In genomic region chr2:190927257-190927656, GRCh38 we compare ENCODE assay signal across 17 cellular contexts. TPM values are rescaled to one million over a fixed set of nuclear protein-coding genes. Genes with fewer than 3 reads are reported as not detected.
DNase-seq lines count a peak whose midpoint lies in the region; TF ChIP-seq lines count a peak whose summit lies in the region.
"Had no signal": no experiment of that assay in that cellular context is flagged by ENCODE, and none has a peak within 500 bp of the region (broad histone marks: within the 10 kb centered on the region; RNA-seq: fewer than 3 reads in every experiment).

No MANE protein-coding gene starts in this region.

- BruUV-seq in Calu3 (replicated peaks; lab: Mats Ljungman, UMichigan): no TSS peak

- H3K27me3 Mint-ChIP-seq in Calu3 (ENCODE audit: unreplicated experiment): no peaks in the 10 kb centered on the region
- H3K27me3 Mint-ChIP-seq in endothelial cell (ENCODE audit: unreplicated experiment): peaks cover 2% of the 10 kb centered on the region
- H3K27me3 Mint-ChIP-seq: stimulated activated memory B cell treated with anti-CD40 and anti-IgM and Interleukin-4, amounts not matched to agents 10 μg/mL and 1 μg/mL and 100 μg/mL, for 72 hours had no signal

- peak overlapping the region; percentile 23 for H3K27ac Mint-ChIP-seq in Calu3 (ENCODE audit: unreplicated experiment)
- H3K27ac Mint-ChIP-seq in endothelial cell (ENCODE audit: unreplicated experiment): peak overlapping the region; percentile 48
- H3K27ac Mint-ChIP-seq: stimulated activated memory B cell treated with anti-CD40 and anti-IgM and Interleukin-4, amounts not matched to agents 10 μg/mL and 1 μg/mL and 100 μg/mL, for 72 hours had no signal

- H3K4me3 ChIP-seq in SK-N-MC (no peak overlapping the region), osteoblast (ENCODE audit: insufficient read depth, low read length) (no peak overlapping the region)
- H3K4me3 ChIP-seq: BLaER1 had no signal

- no peaks in the 10 kb centered on the region for H3K27me3 ChIP-seq in osteoblast (ENCODE audit: insufficient read depth, low read length)
- H3K27me3 ChIP-seq: BLaER1 had no signal

- DNase-seq in Calu3 (peak; percentile 43), SK-N-MC (ENCODE audit: low read depth, low spot score) (no peak), endothelial cell (ENCODE audit: low spot score) (no peak), osteoblast (ENCODE audit: insufficient read length, low spot score, missing footprints) (peak; percentile 21), medulla oblongata (ENCODE audit: extremely low spot score) (no peak), nucleus accumbens (lab: John Stamatoyannopoulos, UW) (no peak), NCI-H1930 (lab: John Stamatoyannopoulos, UW) (no peak)
- DNase-seq in activated CD4-positive, alpha-beta T cell treated with anti-CD3 and anti-CD28 coated beads, Interleukin-2, amount 50 U/mL, for 1 hour: no peak
- DNase-seq: activated CD8-positive, alpha-beta memory T cell treated with anti-CD3 and anti-CD28 coated beads, Interleukin-2, amount 50 U/mL, for 48 hours; amygdala; hypothalamus; midbrain; SHP77; stimulated activated CD4-positive, alpha-beta T cell treated with anti-CD3 and anti-CD28 coated beads, Interleukin-2, amount 100 ng/mL, for 48 hours had no signal

- H3K27ac ChIP-seq in SK-N-MC (peak overlapping the region; percentile 81), osteoblast (ENCODE audit: low read depth, low read length) (peak overlapping the region; percentile 36)
- H3K27ac ChIP-seq: BLaER1, VCaP had no signal

- H3K36me3 ChIP-seq in SK-N-MC (ENCODE audit: insufficient read depth, low read length) (peaks cover 54% of the 10 kb centered on the region), osteoblast (ENCODE audit: insufficient read depth, low read length) (peaks cover 98% of the 10 kb centered on the region)

- H3K4me3 Mint-ChIP-seq in Calu3 (ENCODE audit: low read depth, unreplicated experiment) (no peak overlapping the region), endothelial cell (ENCODE audit: unreplicated experiment) (no peak overlapping the region)
- H3K4me3 Mint-ChIP-seq: stimulated activated memory B cell treated with anti-CD40 and anti-IgM and Interleukin-4, amounts not matched to agents 10 μg/mL and 1 μg/mL and 100 μg/mL, for 72 hours had no signal

- H4K20me1 ChIP-seq in osteoblast (ENCODE audit: insufficient read depth, low read length): peaks cover 16% of the 10 kb centered on the region
- H4K20me1 ChIP-seq: BLaER1 had no signal

- peaks cover 13% of the 10 kb centered on the region for H3K4me1 ChIP-seq in osteoblast (ENCODE audit: insufficient read depth, low read length)
- H3K4me1 ChIP-seq: BLaER1 had no signal

- CTCF ChIA-PET in Calu3 (lab: Charles Lee): interaction anchor here (0.9 kb wide), 1 partner anchor 14 kb away, joined by 3 read pairs; no protein-coding TSS in a partner anchor

- H3K9me3 ChIP-seq in SK-N-MC (ENCODE audit: low read depth, low read length) (no peaks in the 10 kb centered on the region; the same call in 1 of the 2 replicates), osteoblast (ENCODE audit: low read depth, low read length) (no peaks in the 10 kb centered on the region)
- H3K9me3 ChIP-seq: BLaER1 had no signal

- no peak overlapping the region for H3K4me2 ChIP-seq in osteoblast (ENCODE audit: insufficient read depth, low read length)
- H3K4me2 ChIP-seq: BLaER1 had no signal

- H3K79me2 ChIP-seq in osteoblast (ENCODE audit: insufficient read depth, low read length): peaks cover 18% of the 10 kb centered on the region

- no peak overlapping the region for H3K9ac ChIP-seq in SK-N-MC (ENCODE audit: insufficient read length)
- H3K9ac ChIP-seq: BLaER1 had no signal

- intact Hi-C loops in Calu3 (cut with micrococcal nuclease; ENCODE audit: unreplicated experiment): loop anchor here (2.0 kb wide), 1 partner anchor 44 kb away; no protein-coding TSS in a partner anchor

- H3K36me3 Mint-ChIP-seq in Calu3 (ENCODE audit: insufficient read depth, unreplicated experiment) (peaks cover 40% of the 10 kb centered on the region), endothelial cell (ENCODE audit: low read depth, unreplicated experiment) (peaks cover 23% of the 10 kb centered on the region)

- H2AFZ ChIP-seq in osteoblast (ENCODE audit: low read length): no peak overlapping the region

- no peaks in the 10 kb centered on the region for H3K9me3 Mint-ChIP-seq in Calu3 (ENCODE audit: low read depth, unreplicated experiment)
- H3K9me3 Mint-ChIP-seq in endothelial cell (ENCODE audit: unreplicated experiment): no peaks in the 10 kb centered on the region
- H3K9me3 Mint-ChIP-seq: stimulated activated memory B cell treated with anti-CD40 and anti-IgM and Interleukin-4, amounts not matched to agents 10 μg/mL and 1 μg/mL and 100 μg/mL, for 72 hours had no signal

- TF ChIP-seq CTCF in Calu3 (IDR thresholded peaks at IDR 0.05; ENCODE audit: unreplicated experiment) (no peak), endothelial cell (IDR thresholded peaks at IDR 0.05; ENCODE audit: unreplicated experiment) (no peak), osteoblast (IDR thresholded peaks at IDR 0.05; ENCODE audit: extremely low read depth, low read depth, low read length) (no peak)

- H3K4me1 Mint-ChIP-seq in Calu3 (ENCODE audit: low read depth, unreplicated experiment) (peaks cover 38% of the 10 kb centered on the region), endothelial cell (ENCODE audit: unreplicated experiment) (no peaks in the 10 kb centered on the region)
- H3K4me1 Mint-ChIP-seq: stimulated activated memory B cell treated with anti-CD40 and anti-IgM and Interleukin-4, amounts not matched to agents 10 μg/mL and 1 μg/mL and 100 μg/mL, for 72 hours had no signal

RNA-seq across cellular contexts. Expression of gene GLS, which starts 46.6 kb away (rescaled TPM):
- total RNA-seq in Calu3 (2022) (110 and 115 TPM in 2 replicates), endothelial cell (ENCODE audit: unreplicated experiment) (130 TPM), osteoblast (447 and 588 TPM in 2 replicates)

Comparison
In these comparisons a context has a peak if more than half of its experiments do, and no peak if none do; other contexts are left out.
1. DNase-seq: peak in Calu3 (single experiment) and osteoblast (single experiment); none in SK-N-MC (single experiment), endothelial cell (single experiment), medulla oblongata (single experiment), nucleus accumbens (0 of 56), activated CD4-positive, alpha-beta T cell treated with anti-CD3 and anti-CD28 coated beads, Interleukin-2, amount 50 U/mL, for 1 hour (single experiment) and NCI-H1930 (0 of 2).